In the genomic region with DNA sequence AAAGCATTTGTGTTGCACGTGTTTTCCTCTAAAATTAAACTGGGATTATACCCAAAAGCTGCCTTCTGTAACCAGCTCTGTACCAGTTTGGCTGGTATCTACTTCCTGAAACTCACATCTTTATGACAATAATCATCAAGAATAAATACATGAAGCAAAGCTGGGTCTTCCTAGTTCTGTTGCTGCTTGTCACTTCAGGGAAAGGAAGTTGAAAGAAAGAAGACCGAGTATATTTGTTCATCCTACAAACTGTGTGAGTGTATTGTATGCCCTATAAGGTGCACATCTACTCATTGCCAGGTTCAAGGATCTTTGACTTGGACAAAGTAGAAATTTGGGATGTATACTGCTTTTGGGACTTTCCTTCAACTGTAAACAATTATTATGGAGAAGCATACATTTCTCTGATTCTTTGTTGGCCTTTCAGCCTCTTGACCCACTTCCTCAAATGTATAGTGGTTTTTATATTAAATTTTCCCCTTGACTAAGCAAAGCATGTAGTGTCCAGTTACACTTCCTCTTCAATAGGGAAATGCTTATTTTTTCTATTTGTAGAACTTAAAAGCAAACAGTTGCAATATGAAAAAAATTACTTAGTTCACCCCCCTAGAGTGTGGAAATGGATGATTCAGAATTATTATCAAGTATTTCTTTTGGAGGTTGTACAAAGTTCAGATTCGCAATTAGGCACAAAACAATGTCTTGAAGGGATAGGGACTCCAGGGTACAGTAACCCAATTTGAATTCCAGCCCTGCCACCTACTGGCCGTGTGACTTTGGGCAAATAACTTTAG, we compare ENCODE assay signal across 8 cellular contexts. TPM values are rescaled to one million over a fixed set of nuclear protein-coding genes. Genes with fewer than 3 reads are reported as not detected.
DNase-seq lines count a peak whose midpoint lies in the region; ATAC-seq and TF ChIP-seq lines count a peak whose summit lies in the region.

No MANE protein-coding gene starts in this region.

- H3K4me3 Mint-ChIP-seq in T-helper 17 cell = no peak overlapping the region

- H3K4me3 ChIP-seq in liver (ENCODE audit: low read depth in 1 of 3, low read length in 3 of 3) = no peak overlapping the region
- no peak overlapping the region for H3K4me3 ChIP-seq in testis

- no peak overlapping the region for H3K9ac ChIP-seq in liver (ENCODE audit: low read depth in 1 of 2, low read length in 2 of 2)

- ATAC-seq in T-helper 17 cell (peak; percentile 86), HG03521 (IDR thresholded peaks at IDR 0.05; ENCODE audit: unreplicated experiment) (no peak)

- H3K4me1 ChIP-seq in liver (ENCODE audit: control insufficient read depth in 4 of 4, insufficient read depth in 4 of 4, low read length in 3 of 4) = no peaks in the 10 kb centered on the region
- no peaks in the 10 kb centered on the region for H3K4me1 ChIP-seq in testis

- H3K27ac ChIP-seq in liver (ENCODE audit: low read depth in 1 of 2, low read length in 2 of 2) (peak overlapping the region; percentile 10 to 42), testis (no peak overlapping the region)

- intact Hi-C loops in testis (cut with DNase I; ENCODE audit: low total_unique reads) = no loop called here

- TF ChIP-seq CTCF in liver (IDR thresholded peaks at IDR 0.05; ENCODE audit: low read depth, low read length, missing input control) (peak; percentile 60), testis (IDR thresholded peaks at IDR 0.05) (peak; percentile 38 to 56 (median 48))

- DNase-seq in activated gamma-delta T cell treated with Interleukin-2 at 50 U/mL for 16 hours (peak; percentile 50), activated gamma-delta T cell (lab: John Stamatoyannopoulos, UW) (no peak), LoVo (ENCODE audit: low spot score) (peak; percentile 63), T-helper 17 cell (peak in 1 of 3 donors; percentile 28), testis (peak; percentile 73)
- peak; percentile 43 for DNase-seq in central memory CD4-positive, alpha-beta T cell

- peak; percentile 84 to 85 for TF ChIP-seq RAD21 in liver (IDR thresholded peaks at IDR 0.05)

- no peak overlapping the region for H3K27ac Mint-ChIP-seq in T-helper 17 cell

- H3K9me3 ChIP-seq in T-helper 17 cell (ENCODE audit: control insufficient read depth, low read length, poor library complexity, severe bottlenecking) (no peaks in the 10 kb centered on the region), liver (ENCODE audit: control insufficient read depth in 4 of 4, low read length in 3 of 4) (no peaks in the 10 kb centered on the region), testis (no peaks in the 10 kb centered on the region)

- no peaks in the 10 kb centered on the region for H3K27me3 ChIP-seq in liver (ENCODE audit: control insufficient read depth in 4 of 4, insufficient read depth in 4 of 4, low read length in 3 of 4)
- no peaks in the 10 kb centered on the region for H3K27me3 ChIP-seq in testis

- H3K27me3 Mint-ChIP-seq in T-helper 17 cell = no peaks in the 10 kb centered on the region

- H3K4me1 Mint-ChIP-seq in T-helper 17 cell = peaks cover 8% of the 10 kb centered on the region

- 37% methylated on average over 4 of the region's 4 CpGs for WGBS in liver
- WGBS in testis, 2 donors = 54 to 58% methylated on average over 4 of the region's 4 CpGs

- H3K36me3 Mint-ChIP-seq in T-helper 17 cell (ENCODE audit: low read depth) = no peaks in the 10 kb centered on the region

- no peak for TF ChIP-seq POLR2A in testis (IDR thresholded peaks at IDR 0.05)

- H3K36me3 ChIP-seq in liver (ENCODE audit: control insufficient read depth in 4 of 4, insufficient read depth in 3 of 4, low read depth in 1 of 4, low read length in 3 of 4) (no peaks in the 10 kb centered on the region), testis (ENCODE audit: low read depth, missing control alignments) (no peaks in the 10 kb centered on the region)

TF ChIP-seq in liver, 16 proteins besides CTCF, POLR2A, EP300 and RAD21:
- TF ChIP-seq FOXA1 (IDR thresholded peaks at IDR 0.05) (no peak), NR2F2 (IDR thresholded peaks at IDR 0.05) (no peak), RXRA (IDR thresholded peaks at IDR 0.05) (peak in 1 of 2 donors; percentile 13)

RNA-seq across cellular contexts. Expression of a gene that starts 28.9 kb away (rescaled TPM):
- total RNA-seq in T-helper 17 cell = 10 to 100 TPM; 17.9 to 18.7 TPM
- 10 to 100 TPM; 23.2 to 24.3 TPM for total RNA-seq in liver
- polyA plus RNA-seq in liver = 10 to 100 TPM; 23.0 to 23.7 TPM
- total RNA-seq in testis = 100 to 1,000 TPM in 1 of 2 donors, 10 to 100 TPM in 1; 87.6 to 108 TPM
- polyA plus RNA-seq in testis (ENCODE audit: insufficient read depth, low read depth, low replicate concordance) = 91.9 TPM

RNA-seq across cellular contexts. Expression of a gene that starts 49.5 kb away (rescaled TPM):
- total RNA-seq in T-helper 17 cell (10 to 100 TPM; 16.6 to 27.6 TPM), liver (10 to 100 TPM; 31.1 to 39.5 TPM), testis (10 to 100 TPM; 22.8 to 25.0 TPM)
- polyA plus RNA-seq in liver (10 to 100 TPM; 52.8 to 54.3 TPM), testis (ENCODE audit: insufficient read depth, low read depth, low replicate concordance) (22.1 TPM)

Comparison
In these comparisons a context has a peak if more than half of its experiments do, and no peak if none do; other contexts are left out.
1. H3K27ac ChIP-seq: peak in liver (2 of 2); none in testis (0 of 2).